Comparison of ENCODE assay signal across 26 cellular contexts in genomic region chr4:110008540-110008939, GRCh38.
"Had no signal": no experiment of that assay in that cellular context is flagged by ENCODE, and none has a peak within 500 bp of the region (broad histone marks: within the 10 kb centered on the region; RNA-seq: fewer than 3 reads in every experiment).

No MANE protein-coding gene starts in this region.

- H2AFZ ChIP-seq: hepatocyte, neural progenitor cell, parathyroid adenoma had no signal

- FAIRE-seq: colon, kidney had no signal

- ATAC-seq: gastrocnemius medialis; natural killer cell treated with Interleukin-12 subunit alpha and Interleukin-12 subunit beta and Interleukin-15 and Interleukin-18, amount 100 ng/mL, for 72 hours; stimulated activated effector memory CD8-positive, alpha-beta T cell treated with anti-CD3 and anti-CD28 coated beads, Interleukin-12 subunit alpha, Interleukin-12 subunit beta, amount 100 ng/mL, for 72 hours had no signal

- H3K27me3 ChIP-seq: gastrocnemius medialis, hepatocyte, neural progenitor cell, sigmoid colon, thyroid gland, vagina had no signal

- H3K27ac Mint-ChIP-seq: mesothelial cell of epicardium; naive B cell; natural killer cell treated with Interleukin-12 subunit alpha and Interleukin-12 subunit beta and Interleukin-15 and Interleukin-18, amount 100 ng/mL, for 72 hours; neural progenitor cell; progenitor cell of endocrine pancreas; stimulated activated effector memory CD8-positive, alpha-beta T cell treated with anti-CD3 and anti-CD28 coated beads, Interleukin-12 subunit alpha, Interleukin-12 subunit beta, amount 100 ng/mL, for 72 hours had no signal

- H3K36me3 Mint-ChIP-seq: mesothelial cell of epicardium; naive B cell; natural killer cell treated with Interleukin-12 subunit alpha and Interleukin-12 subunit beta and Interleukin-15 and Interleukin-18, amount 100 ng/mL, for 72 hours; neural progenitor cell; stimulated activated effector memory CD8-positive, alpha-beta T cell treated with anti-CD3 and anti-CD28 coated beads, Interleukin-12 subunit alpha, Interleukin-12 subunit beta, amount 100 ng/mL, for 72 hours had no signal

- H3K4me1 ChIP-seq: gastrocnemius medialis, parathyroid adenoma, sigmoid colon, stomach, vagina had no signal

- H3K9me3 Mint-ChIP-seq: mesothelial cell of epicardium; naive B cell; natural killer cell treated with Interleukin-12 subunit alpha and Interleukin-12 subunit beta and Interleukin-15 and Interleukin-18, amount 100 ng/mL, for 72 hours; neural progenitor cell; stimulated activated effector memory CD8-positive, alpha-beta T cell treated with anti-CD3 and anti-CD28 coated beads, Interleukin-12 subunit alpha, Interleukin-12 subunit beta, amount 100 ng/mL, for 72 hours had no signal

- H3K4me3 Mint-ChIP-seq: mesothelial cell of epicardium; naive B cell; natural killer cell treated with Interleukin-12 subunit alpha and Interleukin-12 subunit beta and Interleukin-15 and Interleukin-18, amount 100 ng/mL, for 72 hours; neural progenitor cell; stimulated activated effector memory CD8-positive, alpha-beta T cell treated with anti-CD3 and anti-CD28 coated beads, Interleukin-12 subunit alpha, Interleukin-12 subunit beta, amount 100 ng/mL, for 72 hours had no signal

- H3K4me3 ChIP-seq: dorsolateral prefrontal cortex, gastrocnemius medialis, heart left ventricle, hepatocyte, mucosa of descending colon, neural progenitor cell, sigmoid colon, stomach, thyroid gland, vagina had no signal

- H3K36me3 ChIP-seq: heart left ventricle, neural progenitor cell, sigmoid colon, stomach, thyroid gland, vagina had no signal

- H3K27ac ChIP-seq: dorsolateral prefrontal cortex, gastrocnemius medialis, heart left ventricle, hepatocyte, neural progenitor cell, parathyroid adenoma, sigmoid colon, stomach, thyroid gland, vagina had no signal

- H3K79me2 ChIP-seq: hepatocyte, parathyroid adenoma had no signal

- DNase-seq: dorsolateral prefrontal cortex; effector CD4-positive, alpha-beta T cell; foreskin fibroblast; gastrocnemius medialis; heart left ventricle; kidney; left cardiac atrium; mesenchymal stem cell; mucosa of descending colon; naive B cell; sigmoid colon; stimulated activated CD4-positive, alpha-beta T cell treated with anti-CD3 and anti-CD28 coated beads, Interleukin-2, amount 100 ng/mL, for 24 hours; stimulated activated CD4-positive, alpha-beta T cell treated with anti-CD3 and anti-CD28 coated beads, Interleukin-4, amount 100 ng/mL, for 24 hours; stimulated activated naive CD4-positive, alpha-beta T cell treated with Interleukin-2 at 50 U/mL for 16 hours; stomach; trophoblast cell had no signal

- H3K9me3 ChIP-seq: gastrocnemius medialis, heart left ventricle, mucosa of descending colon, sigmoid colon, stomach, thyroid gland, vagina had no signal

- H3K4me2 ChIP-seq: hepatocyte, neural progenitor cell had no signal

- H3K9ac ChIP-seq: neural progenitor cell, parathyroid adenoma had no signal

- H3K4me1 Mint-ChIP-seq: naive B cell had no signal

- H3K27me3 Mint-ChIP-seq: natural killer cell treated with Interleukin-12 subunit alpha and Interleukin-12 subunit beta and Interleukin-15 and Interleukin-18, amount 100 ng/mL, for 72 hours; progenitor cell of endocrine pancreas had no signal
